Comparison of ENCODE assay signal across 1 cellular context in genomic region chr12:103036581-103037214, GRCh38.
TF ChIP-seq lines count a peak whose summit lies in the region.

No MANE protein-coding gene starts in this region.

TF ChIP-seq in liver, 16 proteins besides CTCF, POLR2A, EP300 and RAD21 (continued from another document):
- TF ChIP-seq, protein P1, sequence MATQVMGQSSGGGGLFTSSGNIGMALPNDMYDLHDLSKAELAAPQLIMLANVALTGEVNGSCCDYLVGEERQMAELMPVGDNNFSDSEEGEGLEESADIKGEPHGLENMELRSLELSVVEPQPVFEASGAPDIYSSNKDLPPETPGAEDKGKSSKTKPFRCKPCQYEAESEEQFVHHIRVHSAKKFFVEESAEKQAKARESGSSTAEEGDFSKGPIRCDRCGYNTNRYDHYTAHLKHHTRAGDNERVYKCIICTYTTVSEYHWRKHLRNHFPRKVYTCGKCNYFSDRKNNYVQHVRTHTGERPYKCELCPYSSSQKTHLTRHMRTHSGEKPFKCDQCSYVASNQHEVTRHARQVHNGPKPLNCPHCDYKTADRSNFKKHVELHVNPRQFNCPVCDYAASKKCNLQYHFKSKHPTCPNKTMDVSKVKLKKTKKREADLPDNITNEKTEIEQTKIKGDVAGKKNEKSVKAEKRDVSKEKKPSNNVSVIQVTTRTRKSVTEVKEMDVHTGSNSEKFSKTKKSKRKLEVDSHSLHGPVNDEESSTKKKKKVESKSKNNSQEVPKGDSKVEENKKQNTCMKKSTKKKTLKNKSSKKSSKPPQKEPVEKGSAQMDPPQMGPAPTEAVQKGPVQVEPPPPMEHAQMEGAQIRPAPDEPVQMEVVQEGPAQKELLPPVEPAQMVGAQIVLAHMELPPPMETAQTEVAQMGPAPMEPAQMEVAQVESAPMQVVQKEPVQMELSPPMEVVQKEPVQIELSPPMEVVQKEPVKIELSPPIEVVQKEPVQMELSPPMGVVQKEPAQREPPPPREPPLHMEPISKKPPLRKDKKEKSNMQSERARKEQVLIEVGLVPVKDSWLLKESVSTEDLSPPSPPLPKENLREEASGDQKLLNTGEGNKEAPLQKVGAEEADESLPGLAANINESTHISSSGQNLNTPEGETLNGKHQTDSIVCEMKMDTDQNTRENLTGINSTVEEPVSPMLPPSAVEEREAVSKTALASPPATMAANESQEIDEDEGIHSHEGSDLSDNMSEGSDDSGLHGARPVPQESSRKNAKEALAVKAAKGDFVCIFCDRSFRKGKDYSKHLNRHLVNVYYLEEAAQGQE (IDR thresholded peaks at IDR 0.05) = no peak
- no peak for TF ChIP-seq ATF3 (IDR thresholded peaks at IDR 0.05)
- TF ChIP-seq EGR1 (IDR thresholded peaks at IDR 0.05; ENCODE audit: low read depth in 2 of 2) = no peak
- TF ChIP-seq HNF4A (conservative IDR thresholded peaks at IDR 0.05) = no peak
- TF ChIP-seq MAX (IDR thresholded peaks at IDR 0.05) = no peak
- TF ChIP-seq HNF4G (IDR thresholded peaks at IDR 0.05) = no peak
- no peak for TF ChIP-seq FOXA1 (IDR thresholded peaks at IDR 0.05)
- no peak for TF ChIP-seq SP1 (IDR thresholded peaks at IDR 0.05)
- no peak for TF ChIP-seq TAF1 (conservative IDR thresholded peaks at IDR 0.05)
- TF ChIP-seq YY1 (IDR thresholded peaks at IDR 0.05) = no peak
TF ChIP-seq in liver: peak in this region for 0.
